9 cellular contexts compared by ENCODE assay signal in the genomic region with DNA sequence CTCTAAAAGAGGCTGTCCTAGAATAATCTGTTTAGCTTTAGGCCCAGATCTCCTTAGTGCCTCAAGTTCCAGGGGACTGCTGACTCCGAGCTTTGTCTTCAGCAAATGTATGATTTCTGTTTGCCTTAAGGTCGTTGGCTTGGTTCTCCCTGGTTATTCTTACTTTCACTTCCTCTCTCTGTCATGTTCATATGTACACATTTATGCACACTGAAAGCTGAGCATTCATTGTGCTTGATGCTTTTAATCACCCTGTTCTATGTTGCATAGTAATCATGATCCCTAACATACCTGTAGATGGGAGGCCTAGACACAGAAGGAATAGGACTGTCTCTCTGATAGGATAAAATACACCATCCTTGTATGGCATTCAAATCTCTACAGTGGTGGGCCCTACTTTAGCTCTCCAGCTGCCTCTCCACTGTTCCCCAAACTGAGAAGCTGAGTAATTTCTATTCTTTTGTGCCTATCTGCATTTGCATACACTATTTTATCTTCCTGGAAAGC. TPM values are rescaled to one million over a fixed set of nuclear protein-coding genes. Genes with fewer than 3 reads are reported as not detected.
A peak's percentile ranks its signal among the peaks of the same experiment; 100 is the strongest.
DNase-seq lines count a peak whose midpoint lies in the region; ATAC-seq and TF ChIP-seq lines count a peak whose summit lies in the region.
"Had no signal": no experiment of that assay in that cellular context is flagged by ENCODE, and none has a peak within 500 bp of the region (broad histone marks: within the 10 kb centered on the region; RNA-seq: fewer than 3 reads in every experiment).

No MANE protein-coding gene starts in this region.

- no peaks in the 10 kb centered on the region for H3F3A ChIP-seq in smooth muscle cell (ENCODE audit: low read depth)

- H3K4me2 ChIP-seq in OCI-LY3 (ENCODE audit: low read length), result peak overlapping the region; percentile 95
- H3K4me2 ChIP-seq in smooth muscle cell, result peak overlapping the region; percentile 12

- peaks cover 92% of the 10 kb centered on the region for H3K79me2 ChIP-seq in OCI-LY3 (ENCODE audit: low read length)
- H3K79me2 ChIP-seq in smooth muscle cell (ENCODE audit: low read depth), result peaks cover 4% of the 10 kb centered on the region

- H3K4me1 ChIP-seq in OCI-LY3 (ENCODE audit: low read length) (peaks cover 81% of the 10 kb centered on the region), smooth muscle cell (ENCODE audit: low read depth) (no peaks in the 10 kb centered on the region)

- 47% methylated on average over 2 of the region's 2 CpGs for whole genome bisulfite sequencing in smooth muscle cell (ENCODE audit: low lambda C conversion rate)

- H3K27ac ChIP-seq in OCI-LY3 (ENCODE audit: low read length) (peak overlapping the region; percentile 96), smooth muscle cell (ENCODE audit: low read depth) (peak overlapping the region; percentile 31)

- H3K36me3 ChIP-seq in OCI-LY3 (replicated peaks; ENCODE audit: low read depth, low read length) (peaks cover 38% of the 10 kb centered on the region), smooth muscle cell (ENCODE audit: low read depth) (no peaks in the 10 kb centered on the region)

- H3K9ac ChIP-seq in OCI-LY3 (ENCODE audit: low read length) (peak overlapping the region; percentile 92), smooth muscle cell (ENCODE audit: low read depth) (no peak overlapping the region)

- H4K20me1 ChIP-seq in OCI-LY3 (ENCODE audit: insufficient read depth, low read length) (peaks cover 37% of the 10 kb centered on the region), smooth muscle cell (ENCODE audit: low read depth) (no peaks in the 10 kb centered on the region)

- no peak for TF ChIP-seq CTCF in OCI-LY3 (IDR thresholded peaks at IDR 0.05; ENCODE audit: low read depth, low read length)
- TF ChIP-seq CTCF in smooth muscle cell (IDR thresholded peaks at IDR 0.05; ENCODE audit: borderline replicate concordance, insufficient read depth, poor library complexity, severe bottlenecking), result no peak

- H3K4me3 ChIP-seq in OCI-LY3 (ENCODE audit: low read length) (peak overlapping the region; percentile 78), smooth muscle cell (no peak overlapping the region)

- no peaks in the 10 kb centered on the region for H3K27me3 ChIP-seq in OCI-LY3 (ENCODE audit: low read depth, low read length)
- no peaks in the 10 kb centered on the region for H3K27me3 ChIP-seq in smooth muscle cell (ENCODE audit: low read depth)

- H3K9me3 ChIP-seq in OCI-LY3 (ENCODE audit: insufficient read depth, low read length) (no peaks in the 10 kb centered on the region), smooth muscle cell (replicated peaks; ENCODE audit: low read depth) (no peaks in the 10 kb centered on the region)

- no peak overlapping the region for H2AFZ ChIP-seq in OCI-LY3 (ENCODE audit: low read depth, low read length)
- H2AFZ ChIP-seq in smooth muscle cell (ENCODE audit: low read depth), result no peak overlapping the region

- ATAC-seq in GM19035 (IDR thresholded peaks at IDR 0.05; ENCODE audit: unreplicated experiment) (peak; percentile 83), HG02884 (IDR thresholded peaks at IDR 0.05; ENCODE audit: unreplicated experiment) (peak; percentile 75)

- no peak for DNase-seq in smooth muscle cell (lab: John Stamatoyannopoulos, UW; ENCODE audit: unreplicated experiment)
- no peak for DNase-seq in NCI-H2107 (lab: John Stamatoyannopoulos, UW)
- no peak for DNase-seq in NCI-H128 (lab: John Stamatoyannopoulos, UW; ENCODE audit: unreplicated experiment)
- DNase-seq in NCI-H748 (lab: John Stamatoyannopoulos, UW; ENCODE audit: unreplicated experiment), result no peak
- no peak for DNase-seq in NCI-H2029 (lab: John Stamatoyannopoulos, UW)
- DNase-seq: activated CD4-positive, alpha-beta T cell treated with anti-CD3 and anti-CD28 coated beads, Interleukin-2, amount 50 U/mL, for 1 hour had no signal

RNA-seq across cellular contexts. Expression of gene PPFIBP2, which starts 7.2 kb away (rescaled TPM):
- 9.8 and 17.1 TPM in 2 replicates for total RNA-seq in smooth muscle cell
- polyA plus RNA-seq in smooth muscle cell, result 16.4 and 20.2 TPM in 2 replicates

RNA-seq across cellular contexts. Expression of gene OLFML1, which starts 35.7 kb away (rescaled TPM):
- not detected in 2 replicates for total RNA-seq in smooth muscle cell
- 0.14 and 0.22 TPM in 2 replicates for polyA plus RNA-seq in smooth muscle cell
